8 cellular contexts compared by ENCODE assay signal in genomic region chr7:132249591-132249971, GRCh38.
DNase-seq lines count a peak whose midpoint lies in the region; TF ChIP-seq lines count a peak whose summit lies in the region.

No MANE protein-coding gene starts in this region.

- H3K4me3 ChIP-seq in NT2/D1 (ENCODE audit: insufficient read length, low read depth) (no peak overlapping the region), esophagus squamous epithelium (no peak overlapping the region), retinal pigment epithelial cell (ENCODE audit: low read length) (no peak overlapping the region)

- no peak overlapping the region for H3K9ac ChIP-seq in NT2/D1 (ENCODE audit: insufficient read length, low read depth)

- H3K27ac ChIP-seq in esophagus squamous epithelium = peak overlapping the region in 3 of 4 donors; percentile 7 to 82 (median 56)

- intact Hi-C loops in esophagus squamous epithelium (cut with DNase I) = no loop called here

- H3K4me1 ChIP-seq in NT2/D1 (ENCODE audit: insufficient read depth, insufficient read length) (peaks cover 7% of the 10 kb centered on the region), esophagus squamous epithelium (peaks cover 5 to 38% (median 21%) of the 10 kb centered on the region in 3 donors)

- TF ChIP-seq CTCF in esophagus squamous epithelium (IDR thresholded peaks at IDR 0.05) = peak in 2 of 6 experiments; percentile 19 to 25
- peak; percentile 55 for TF ChIP-seq CTCF in retinal pigment epithelial cell (conservative IDR thresholded peaks at IDR 0.05; ENCODE audit: low read depth, low read length)

- WGBS in esophagus squamous epithelium, 2 donors = 38 to 55% methylated on average over 5 to 6 of the region's 6 CpGs

- H3K27me3 ChIP-seq in NT2/D1 (ENCODE audit: insufficient read depth, insufficient read length) (peaks cover 4% of the 10 kb centered on the region), esophagus squamous epithelium (no peaks in the 10 kb centered on the region)

- peaks cover 11% of the 10 kb centered on the region; the same call in 1 of the 2 replicates for H3K9me3 ChIP-seq in NT2/D1 (ENCODE audit: insufficient read depth, low read length)
- peaks cover 0 to 6% (median 0%) of the 10 kb centered on the region in 3 donors for H3K9me3 ChIP-seq in esophagus squamous epithelium

- DNase-seq in DMS53 (lab: John Stamatoyannopoulos, UW) (peak; percentile 31), DMS53 treated with DMSO at 0.1 percent for 48 hours (lab: John Stamatoyannopoulos, UW; ENCODE audit: unreplicated experiment) (no peak), NT2/D1 (ENCODE audit: low read depth, low spot score) (peak; percentile 61), esophagus squamous epithelium (lab: John Stamatoyannopoulos, UW) (no peak), retinal pigment epithelial cell (ENCODE audit: low read depth) (no peak), NCI-H69 (lab: John Stamatoyannopoulos, UW) (no peak), ureter (ENCODE audit: low spot score) (no peak)
- no peak for DNase-seq in stimulated activated CD4-positive, alpha-beta T cell treated with anti-CD3 and anti-CD28 coated beads, Interleukin-12 subunit alpha, Interleukin-12 subunit beta, amount 100 ng/mL, for 4 hours

- H3K36me3 ChIP-seq in NT2/D1 (ENCODE audit: insufficient read depth, insufficient read length, low read length) = no peaks in the 10 kb centered on the region
- no peaks in the 10 kb centered on the region for H3K36me3 ChIP-seq in esophagus squamous epithelium

- TF ChIP-seq POLR2A in esophagus squamous epithelium (IDR thresholded peaks at IDR 0.05) = no peak

Comparison
In these comparisons a context has a peak if more than half of its experiments do, and no peak if none do; other contexts are left out.
1. DNase-seq: peak in DMS53 (single experiment) and NT2/D1 (single experiment); none in DMS53 treated with DMSO at 0.1 percent for 48 hours (single experiment), esophagus squamous epithelium (single experiment), retinal pigment epithelial cell (single experiment), NCI-H69 (single experiment), ureter (single experiment) and stimulated activated CD4-positive, alpha-beta T cell treated with anti-CD3 and anti-CD28 coated beads, Interleukin-12 subunit alpha, Interleukin-12 subunit beta, amount 100 ng/mL, for 4 hours (single experiment).